8 cellular contexts compared by ENCODE assay signal in genomic region chrX:68433981-68434299, GRCh38. TPM values are rescaled to one million over a fixed set of nuclear protein-coding genes. Genes with fewer than 3 reads are reported as not detected.
DNase-seq lines count a peak whose midpoint lies in the region; ATAC-seq and TF ChIP-seq lines count a peak whose summit lies in the region.

No MANE protein-coding gene starts in this region.

- peaks cover 3% of the 10 kb centered on the region; the same call in 1 of the 2 replicates for H3K27me3 Mint-ChIP-seq in H9 (ENCODE audit: low read depth)
- peaks cover 33% of the 10 kb centered on the region for H3K27me3 Mint-ChIP-seq in activated CD4-positive, alpha-beta memory T cell treated with anti-CD3 and anti-CD28 coated beads for 36 hours

- no peak overlapping the region for H2BK5ac ChIP-seq in H9 (ENCODE audit: insufficient read length, low read length)

- no peaks in the 10 kb centered on the region for H4K20me1 ChIP-seq in H9 (ENCODE audit: control insufficient read depth, insufficient read depth, insufficient read length)

- intact Hi-C loops in activated CD4-positive, alpha-beta memory T cell treated with anti-CD3 and anti-CD28 coated beads for 36 hours (cut with micrococcal nuclease): no loop called here
- intact Hi-C loops in right cardiac atrium (cut with DNase I): no loop called here

- peaks cover 3% of the 10 kb centered on the region for H3K23me2 ChIP-seq in H9 (ENCODE audit: insufficient read length, low read depth, low read length, poor library complexity, severe bottlenecking)

- DNase-seq in H9: no peak
- no peak for DNase-seq in activated CD4-positive, alpha-beta memory T cell treated with anti-CD3 and anti-CD28 coated beads for 36 hours
- no peak for DNase-seq in right cardiac atrium
- no peak for DNase-seq in NCI-H226
- no peak for DNase-seq in central memory CD4-positive, alpha-beta T cell
- DNase-seq in 8988T: no peak

- no peak overlapping the region for H3K27ac ChIP-seq in H9 (ENCODE audit: insufficient read length, low read depth, low read length)
- peak overlapping the region; percentile 85 for H3K27ac ChIP-seq in right cardiac atrium (ENCODE audit: low read length)

- no peaks in the 10 kb centered on the region for H3K79me1 ChIP-seq in H9 (ENCODE audit: insufficient read depth, low read depth, low read length, poor library complexity, severe bottlenecking)

- no CpG with 5 or more reads among the region's 13 CpGs for WGBS in H9 (ENCODE audit: extremely low coverage, insufficient read length, low lambda C conversion rate)
- WGBS in right cardiac atrium: under 1% methylated on average over 13 of the region's 13 CpGs

- no peak overlapping the region for H2BK12ac ChIP-seq in H9 (ENCODE audit: insufficient read length, low read depth, low read length)

- no peak overlapping the region for H3K4ac ChIP-seq in H9 (ENCODE audit: low read depth, low read length)

- no peak overlapping the region; a peak in 1 of 7 replicates for H3K27ac Mint-ChIP-seq in H9
- H3K27ac Mint-ChIP-seq in activated CD4-positive, alpha-beta memory T cell treated with anti-CD3 and anti-CD28 coated beads for 36 hours: no peak overlapping the region

- H3K36me3 Mint-ChIP-seq in H9 (ENCODE audit: insufficient read depth in 1 of 3, low read depth in 3 of 3): peaks cover 11 to 23% (median 22%) of the 10 kb centered on the region in 3 experiments
- no peaks in the 10 kb centered on the region for H3K36me3 Mint-ChIP-seq in activated CD4-positive, alpha-beta memory T cell treated with anti-CD3 and anti-CD28 coated beads for 36 hours

- H2AFZ ChIP-seq in H9 (ENCODE audit: low read length): peak overlapping the region; percentile 34

- H4K8ac ChIP-seq in H9 (replicated peaks; ENCODE audit: insufficient read length, low read depth, low read length): no peak overlapping the region

- H3K4me1 Mint-ChIP-seq in H9: peaks cover 10 to 20% of the 10 kb centered on the region in 2 experiments
- peaks cover 7% of the 10 kb centered on the region for H3K4me1 Mint-ChIP-seq in activated CD4-positive, alpha-beta memory T cell treated with anti-CD3 and anti-CD28 coated beads for 36 hours (ENCODE audit: low read depth)

- H2BK15ac ChIP-seq in H9 (ENCODE audit: low read depth, low read length): no peak overlapping the region

- H3K4me3 Mint-ChIP-seq in H9: peak overlapping the region; percentile 82 to 93
- peak overlapping the region; percentile 64 for H3K4me3 Mint-ChIP-seq in activated CD4-positive, alpha-beta memory T cell treated with anti-CD3 and anti-CD28 coated beads for 36 hours

- H3K9me3 Mint-ChIP-seq in H9: peaks cover 61 to 75% of the 10 kb centered on the region in 2 experiments
- no peaks in the 10 kb centered on the region for H3K9me3 Mint-ChIP-seq in activated CD4-positive, alpha-beta memory T cell treated with anti-CD3 and anti-CD28 coated beads for 36 hours

- H3K4me1 ChIP-seq in H9 (ENCODE audit: insufficient read depth, low read length) (no peaks in the 10 kb centered on the region), right cardiac atrium (ENCODE audit: control insufficient read depth, insufficient read depth, low read length) (peaks cover 3% of the 10 kb centered on the region), skeletal muscle satellite cell (ENCODE audit: control insufficient read depth, insufficient read depth, low read length) (peaks cover 12% of the 10 kb centered on the region)

- no peak overlapping the region for H3K18ac ChIP-seq in H9 (ENCODE audit: insufficient read length, low read depth, low read length)

- H4K5ac ChIP-seq in H9 (ENCODE audit: insufficient read length, low read depth, low read length): no peak overlapping the region

- H3K9me3 ChIP-seq in H9 (ENCODE audit: control insufficient read depth, low read depth, low read length) (peaks cover 5% of the 10 kb centered on the region), right cardiac atrium (ENCODE audit: control insufficient read depth, low read length) (no peaks in the 10 kb centered on the region), skeletal muscle satellite cell (replicated peaks; ENCODE audit: low read length) (no peaks in the 10 kb centered on the region)

- no peak overlapping the region for H3K14ac ChIP-seq in H9 (ENCODE audit: insufficient read depth, low read length)

- H3K9ac ChIP-seq in H9 (ENCODE audit: extremely low read depth, insufficient read length, low read length) (peak overlapping the region; percentile 30), skeletal muscle satellite cell (ENCODE audit: low read depth, low read length) (peak overlapping the region; percentile 90)

- no peaks in the 10 kb centered on the region for H3K79me2 ChIP-seq in H9 (ENCODE audit: insufficient read depth, low read length)

- H3K56ac ChIP-seq in H9 (ENCODE audit: insufficient read length, low read depth, low read length): no peak overlapping the region

- no peak for TF ChIP-seq CTCF in H9 (conservative IDR thresholded peaks at IDR 0.05)

- H2BK120ac ChIP-seq in H9 (ENCODE audit: low read depth, low read length, poor library complexity, severe bottlenecking): no peak overlapping the region

- H3K27me3 ChIP-seq in H9 (ENCODE audit: insufficient read depth, low read length): no peaks in the 10 kb centered on the region
- H3K27me3 ChIP-seq in right cardiac atrium (ENCODE audit: control insufficient read depth, insufficient read depth): no peaks in the 10 kb centered on the region
- H3K27me3 ChIP-seq in skeletal muscle satellite cell (ENCODE audit: control insufficient read depth, insufficient read depth, low read length): no peaks in the 10 kb centered on the region

- no peak overlapping the region for H4K91ac ChIP-seq in H9 (ENCODE audit: insufficient read length, low read depth, low read length)

- H3K4me3 ChIP-seq in right cardiac atrium (ENCODE audit: low read length): peak overlapping the region; percentile 80
- peak overlapping the region; percentile 82 for H3K4me3 ChIP-seq in skeletal muscle satellite cell (ENCODE audit: low read length)

- no peak overlapping the region for H3K23ac ChIP-seq in H9 (ENCODE audit: insufficient read length, low read depth, low read length)

- H3T11ph ChIP-seq in H9 (ENCODE audit: low read length): no peak overlapping the region

- CTCF ChIA-PET in activated CD4-positive, alpha-beta memory T cell treated with anti-CD3 and anti-CD28 coated beads for 36 hours (lab: Charles Lee): no interaction called here

- H2BK20ac ChIP-seq in H9 (ENCODE audit: low read depth, low read length, poor library complexity, severe bottlenecking): no peak overlapping the region

- ATAC-seq in right cardiac atrium (no peak), HG03378 (IDR thresholded peaks at IDR 0.05; ENCODE audit: unreplicated experiment) (no peak)

- POLR2A ChIA-PET in activated CD4-positive, alpha-beta memory T cell treated with anti-CD3 and anti-CD28 coated beads for 36 hours (lab: Charles Lee): no interaction called here

- H3K4me2 ChIP-seq in H9 (ENCODE audit: insufficient read depth, insufficient read length, low read length) (peak overlapping the region; percentile 75), skeletal muscle satellite cell (ENCODE audit: low read length) (peak overlapping the region; percentile 76)

- H3K36me3 ChIP-seq in skeletal muscle satellite cell (ENCODE audit: insufficient read depth, low read length): peaks cover 3% of the 10 kb centered on the region

- no peak overlapping the region for H2AK5ac ChIP-seq in H9 (ENCODE audit: insufficient read length, low read length)

RNA-seq across cellular contexts. Expression of gene OPHN1, which starts 0.6 kb away (rescaled TPM):
- 1.0 and 1.5 TPM in 2 replicates for total RNA-seq in H9 (2021)
- total RNA-seq in activated CD4-positive, alpha-beta memory T cell treated with anti-CD3 and anti-CD28 coated beads for 36 hours: under 1 TPM; 0.21 to 0.46 TPM
- 1 to 10 TPM; 4.1 to 5.2 (median 4.9) TPM for total RNA-seq in right cardiac atrium
- polyA plus RNA-seq in right cardiac atrium: 1.1 TPM
- total RNA-seq in skeletal muscle satellite cell (2012; rRNA removed): 2.2 and 3.5 TPM in 2 replicates
